In the genomic region with DNA sequence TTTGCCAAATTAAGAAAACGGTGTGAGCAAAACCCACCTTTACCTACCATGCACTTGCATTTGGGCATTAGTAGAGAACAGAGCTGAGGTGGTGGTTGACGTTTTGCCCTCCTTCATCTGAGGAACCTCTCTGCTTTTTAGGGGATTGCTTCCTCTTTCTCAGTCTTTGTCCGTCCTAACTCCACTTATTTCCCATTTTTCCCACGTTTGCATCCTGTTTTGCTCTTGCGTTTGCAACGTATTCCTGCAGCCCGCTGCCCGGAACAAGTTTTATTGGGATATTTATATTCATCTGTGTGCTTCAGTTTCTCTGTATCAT, we compare ENCODE assay signal across 8 cellular contexts. TPM values are rescaled to one million over a fixed set of nuclear protein-coding genes. Genes with fewer than 3 reads are reported as not detected.
DNase-seq lines count a peak whose midpoint lies in the region; ATAC-seq, FAIRE-seq and TF ChIP-seq lines count a peak whose summit lies in the region.

No MANE protein-coding gene starts in this region.

- no peak for TF ChIP-seq CTCF in GM12875 (IDR thresholded peaks at IDR 0.05; ENCODE audit: borderline replicate concordance, insufficient read depth, low read depth, low read length)
- no peak for TF ChIP-seq CTCF in MM.1S (IDR thresholded peaks at IDR 0.05; ENCODE audit: low read length)
- TF ChIP-seq CTCF in dorsolateral prefrontal cortex (IDR thresholded peaks at IDR 0.05 in 54 of 56, conservative IDR thresholded peaks at IDR 0.05 in 2 of 56; ENCODE audit: low read depth in 1 of 56, partially characterized antibody in 56 of 56), result peak in 2 of 56 donors; percentile 5 to 14

- peaks cover 2 to 15% of the 10 kb centered on the region in 2 donors for H3K36me3 Mint-ChIP-seq in naive B cell

- H4K20me1 ChIP-seq in MM.1S (ENCODE audit: insufficient read depth, low read length), result 0 out of 2 replicates have a peak, but pooled peaks cover 3% of the 10 kb centered on the region

- H3K4me1 ChIP-seq in MM.1S (ENCODE audit: low read length), result 0 out of 2 replicates have a peak, but pooled peaks cover 7% of the 10 kb centered on the region

- H3F3A ChIP-seq in MM.1S (ENCODE audit: insufficient read depth, low read length), result no peaks in the 10 kb centered on the region

- H3K4me3 Mint-ChIP-seq in naive B cell, result peak overlapping the region; percentile 94 to 100 (median 100)

- intact Hi-C loops in dorsolateral prefrontal cortex (cut with DNase I), result loop anchor here (2.0 to 5.0 kb wide), 3 partner anchors 70 to 90 kb away; a partner anchor contains a TSS

- peak overlapping the region; percentile 55 for H2AFZ ChIP-seq in MM.1S (ENCODE audit: low read length)

- peak overlapping the region; percentile 99 to 100 (median 100) for H3K27ac Mint-ChIP-seq in naive B cell

- H3K36me3 ChIP-seq in H7 (replicated peaks; ENCODE audit: control insufficient read depth, insufficient read depth, low read length), result no peaks in the 10 kb centered on the region
- no peaks in the 10 kb centered on the region for H3K36me3 ChIP-seq in MM.1S (replicated peaks; ENCODE audit: insufficient read depth, low read length)

- H3K27me3 ChIP-seq in H7 (ENCODE audit: control insufficient read depth, insufficient read depth, low read length) (no peaks in the 10 kb centered on the region), MM.1S (replicated peaks; ENCODE audit: insufficient read depth, low read length) (no peaks in the 10 kb centered on the region), dorsolateral prefrontal cortex (no peaks in the 10 kb centered on the region)

- no peaks in the 10 kb centered on the region for H3K27me3 Mint-ChIP-seq in naive B cell

- DNase-seq in H7, result no peak
- no peak for DNase-seq in MM.1S
- DNase-seq in dorsolateral prefrontal cortex, result no peak
- DNase-seq in naive B cell, result no peak
- DNase-seq in EL, result no peak
- no peak for DNase-seq in GM19238 (ENCODE audit: insufficient read length, low spot score)
- no peak for DNase-seq in GM12892 (ENCODE audit: insufficient read length)

- peaks cover 28 to 42% (median 31%) of the 10 kb centered on the region in 3 donors for H3K4me1 Mint-ChIP-seq in naive B cell

- peak overlapping the region; percentile 70 for H3K4me3 ChIP-seq in GM12875 (ENCODE audit: low read depth, low read length)
- H3K4me3 ChIP-seq in H7 (ENCODE audit: insufficient read depth, low read depth, low read length), result peak overlapping the region; percentile 97
- peak overlapping the region; percentile 97 for H3K4me3 ChIP-seq in MM.1S (ENCODE audit: low read length)
- peak overlapping the region; percentile 59 to 100 (median 89) for H3K4me3 ChIP-seq in dorsolateral prefrontal cortex

- peaks cover 47% of the 10 kb centered on the region for H3K79me2 ChIP-seq in MM.1S (ENCODE audit: low read length)

- H3K9ac ChIP-seq in MM.1S (ENCODE audit: low read length), result peak overlapping the region; percentile 90

- no peak for TF ChIP-seq POLR2A in GM12892 (IDR thresholded peaks at IDR 0.05; ENCODE audit: low read depth, low read length)

- H3K9me3 Mint-ChIP-seq in naive B cell, result no peaks in the 10 kb centered on the region

- no peak for FAIRE-seq in GM12892 (lab: Jason Lieb, UNC)

- ATAC-seq in naive B cell (ENCODE audit: low read depth in 2 of 2), result peak; percentile 40 to 41

- peak overlapping the region; percentile 75; the same call in 1 of the 2 replicates for H3K27ac ChIP-seq in MM.1S (ENCODE audit: low read length)
- peak overlapping the region; percentile 63 to 99 (median 95) for H3K27ac ChIP-seq in dorsolateral prefrontal cortex

- peak overlapping the region; percentile 53 for H3K4me2 ChIP-seq in MM.1S (ENCODE audit: low read depth, low read length)

- no peaks in the 10 kb centered on the region for H3K9me3 ChIP-seq in MM.1S (replicated peaks; ENCODE audit: insufficient read depth, low read length)

- H3K9me2 ChIP-seq in MM.1S (replicated peaks; ENCODE audit: insufficient read depth, low read length), result no peaks in the 10 kb centered on the region

RNA-seq across cellular contexts. Expression of a gene that starts 0.4 kb away (rescaled TPM):
- total RNA-seq in H7 (2014; rRNA removed; shearing (Covaris generic)), result 40.1 and 52.0 TPM in 2 replicates
- total RNA-seq in dorsolateral prefrontal cortex, result 100 to 1,000 TPM; 227 to 682 (median 537) TPM
- 100 to 1,000 TPM in 1 of 6 donors, 10 to 100 TPM in 5; 78.5 to 121 (median 83.5) TPM for polyA plus RNA-seq in naive B cell (ENCODE audit: low read depth in 6 of 6)
- polyA plus RNA-seq in GM12892 (2012; ENCODE audit: missing spikeins), result 31.0 TPM
